Comparison of ENCODE assay signal across 8 cellular contexts in the genomic region with DNA sequence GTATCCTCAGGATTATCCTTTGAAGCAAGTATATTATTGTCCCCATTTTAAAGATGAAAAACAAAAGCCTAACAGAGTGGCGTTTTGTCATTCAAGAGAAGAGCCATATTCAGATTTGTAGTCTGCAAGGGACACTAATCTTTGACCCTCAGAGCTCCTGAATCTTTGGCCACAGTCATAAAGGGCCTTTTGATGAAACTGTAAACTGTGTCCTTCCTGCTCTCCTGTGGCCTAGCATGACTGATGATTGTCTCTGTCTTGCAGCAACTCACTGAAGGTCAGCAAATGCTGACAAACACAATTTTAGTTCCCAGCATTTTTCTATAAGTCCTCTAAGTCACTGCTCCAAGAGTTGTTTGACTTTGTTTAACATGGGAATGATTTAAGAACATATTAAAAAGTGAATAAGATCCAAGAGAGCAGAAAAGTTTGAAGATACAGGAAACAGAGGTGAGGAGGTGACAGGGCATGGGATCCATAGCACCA. TPM values are rescaled to one million over a fixed set of nuclear protein-coding genes. Genes with fewer than 3 reads are reported as not detected.
"Had no signal": no experiment of that assay in that cellular context is flagged by ENCODE, and none has a peak within 500 bp of the region (broad histone marks: within the 10 kb centered on the region; RNA-seq: fewer than 3 reads in every experiment).

No MANE protein-coding gene starts in this region.

- H3K4me3 Mint-ChIP-seq: H9, HFFc6 had no signal

- ATAC-seq: HCT116, K562 had no signal

- H3K27ac Mint-ChIP-seq: HFFc6 had no signal

- H3K27ac ChIP-seq: GM23248, HL-60 had no signal

- H3K4me3 ChIP-seq: GM23248, K562 had no signal

- H3K9me3 Mint-ChIP-seq: HFFc6 had no signal

- H2AFZ ChIP-seq: GM23248 had no signal

- H3K9ac ChIP-seq: GM23248 had no signal

- DNase-seq: GM23248, H9, HFFc6, IMR-90, KG1 had no signal

RNA-seq across cellular contexts. Expression of a gene that starts 55.3 kb away (rescaled TPM):
- total RNA-seq: IMR-90 had no signal
- polyA plus RNA-seq: K562 had no signal
